10 cellular contexts compared by ENCODE assay signal in genomic region chr15:45157974-45158373, GRCh38. TPM values are rescaled to one million over a fixed set of nuclear protein-coding genes. Genes with fewer than 3 reads are reported as not detected.
A peak's percentile ranks its signal among the peaks of the same experiment; 100 is the strongest.
DNase-seq lines count a peak whose midpoint lies in the region; ATAC-seq and TF ChIP-seq lines count a peak whose summit lies in the region.
"Had no signal": no experiment of that assay in that cellular context is flagged by ENCODE, and none has a peak within 500 bp of the region (broad histone marks: within the 10 kb centered on the region; RNA-seq: fewer than 3 reads in every experiment).

No MANE protein-coding gene starts in this region.

- no peaks in the 10 kb centered on the region for H3K27me3 ChIP-seq in NT2/D1 (ENCODE audit: insufficient read depth, insufficient read length)
- H3K27me3 ChIP-seq: upper lobe of right lung had no signal

- H3K9ac ChIP-seq in NT2/D1 (ENCODE audit: insufficient read length, low read depth), result no peak overlapping the region

- H3K36me3 Mint-ChIP-seq in activated naive CD8-positive, alpha-beta T cell treated with anti-CD3 and anti-CD28 coated beads, Interleukin-2, amount 50 U/mL, for 24 hours (ENCODE audit: low read depth), result no peaks in the 10 kb centered on the region

- no peaks in the 10 kb centered on the region for H3K36me3 ChIP-seq in NT2/D1 (ENCODE audit: insufficient read depth, insufficient read length, low read length)

- H3K27me3 Mint-ChIP-seq in activated naive CD8-positive, alpha-beta T cell treated with anti-CD3 and anti-CD28 coated beads, Interleukin-2, amount 50 U/mL, for 24 hours, result no peaks in the 10 kb centered on the region

- TF ChIP-seq CTCF in epithelial cell of esophagus (IDR thresholded peaks at IDR 0.05; ENCODE audit: insufficient read depth, low read depth, low read length, missing control alignments), result peak; percentile 16

- H3K27ac Mint-ChIP-seq in activated naive CD8-positive, alpha-beta T cell treated with anti-CD3 and anti-CD28 coated beads, Interleukin-2, amount 50 U/mL, for 24 hours, result no peak overlapping the region

- H3K4me3 Mint-ChIP-seq in activated naive CD8-positive, alpha-beta T cell treated with anti-CD3 and anti-CD28 coated beads, Interleukin-2, amount 50 U/mL, for 24 hours, result no peak overlapping the region

- H3K9me3 ChIP-seq in NT2/D1 (ENCODE audit: insufficient read depth, low read length), result no peaks in the 10 kb centered on the region
- H3K9me3 ChIP-seq: upper lobe of right lung had no signal

- no peak for ATAC-seq in activated naive CD8-positive, alpha-beta T cell treated with anti-CD3 and anti-CD28 coated beads, Interleukin-2, amount 50 U/mL, for 24 hours
- no peak for ATAC-seq in HG02588 (IDR thresholded peaks at IDR 0.05; ENCODE audit: unreplicated experiment)
- ATAC-seq: upper lobe of right lung had no signal

- H3K9me3 Mint-ChIP-seq in activated naive CD8-positive, alpha-beta T cell treated with anti-CD3 and anti-CD28 coated beads, Interleukin-2, amount 50 U/mL, for 24 hours, result no peaks in the 10 kb centered on the region

- H3K4me3 ChIP-seq in NT2/D1 (ENCODE audit: insufficient read length, low read depth) (no peak overlapping the region), epithelial cell of esophagus (ENCODE audit: low read length) (no peak overlapping the region)
- H3K4me3 ChIP-seq: upper lobe of right lung had no signal

- peaks cover 1% of the 10 kb centered on the region for H3K4me1 Mint-ChIP-seq in activated naive CD8-positive, alpha-beta T cell treated with anti-CD3 and anti-CD28 coated beads, Interleukin-2, amount 50 U/mL, for 24 hours

- DNase-seq in EH (ENCODE audit: low read depth), result peak; percentile 86
- peak; percentile 62 for DNase-seq in NT2/D1 (ENCODE audit: low read depth, low spot score)
- peak; percentile 97 for DNase-seq in epithelial cell of esophagus (ENCODE audit: low read depth)
- peak; percentile 85 for DNase-seq in myocyte (ENCODE audit: low read depth)
- DNase-seq in activated naive CD8-positive, alpha-beta T cell treated with anti-CD3 and anti-CD28 coated beads, Interleukin-2, amount 50 U/mL, for 24 hours, result no peak
- no peak for DNase-seq in DMS153 treated with DMSO at 0.1 percent for 48 hours (lab: John Stamatoyannopoulos, UW; ENCODE audit: unreplicated experiment)
- DNase-seq in NCI-H2029 treated with DMSO at 0.1 percent for 48 hours (lab: John Stamatoyannopoulos, UW), result no peak
- DNase-seq: KG1, upper lobe of right lung had no signal

- H3K4me1 ChIP-seq in NT2/D1 (ENCODE audit: insufficient read depth, insufficient read length), result peaks cover 9% of the 10 kb centered on the region

RNA-seq across cellular contexts. Expression of gene DUOX1, which starts 28.2 kb away (rescaled TPM):
- total RNA-seq in myocyte, result not detected in 2 replicates
- polyA plus RNA-seq in myocyte (2012), result 2.1 TPM

RNA-seq across cellular contexts. Expression of gene DUOXA1, which starts 28.3 kb away (rescaled TPM):
- total RNA-seq in myocyte, result not detected in 2 replicates
- 0.20 TPM for polyA plus RNA-seq in myocyte (2012)

RNA-seq across cellular contexts. Expression of gene SHF, which starts 29.8 kb away (rescaled TPM):
- total RNA-seq in myocyte, result 104 and 161 TPM in 2 replicates
- polyA plus RNA-seq in myocyte (2012), result 47.7 TPM

RNA-seq across cellular contexts. Expression of gene DUOXA2, which starts 43.8 kb away (rescaled TPM):
- total RNA-seq in myocyte, result not detected in 2 replicates
- polyA plus RNA-seq in myocyte (2012), result not detected
- total RNA-seq: upper lobe of right lung had no signal

RNA-seq across cellular contexts. Expression of gene DUOX2, which starts 44.0 kb away (rescaled TPM):
- not detected in 2 replicates for total RNA-seq in myocyte
- polyA plus RNA-seq in myocyte (2012), result 0.03 TPM

Comparison
In these comparisons a context has a peak if more than half of its experiments do, and no peak if none do; other contexts are left out.
1. DNase-seq: peak in EH (single experiment), NT2/D1 (single experiment), epithelial cell of esophagus (single experiment) and myocyte (single experiment); none in activated naive CD8-positive, alpha-beta T cell treated with anti-CD3 and anti-CD28 coated beads, Interleukin-2, amount 50 U/mL, for 24 hours (single experiment), DMS153 treated with DMSO at 0.1 percent for 48 hours (single experiment) and NCI-H2029 treated with DMSO at 0.1 percent for 48 hours (single experiment).